Comparison of ENCODE assay signal across 10 cellular contexts in the genomic region with DNA sequence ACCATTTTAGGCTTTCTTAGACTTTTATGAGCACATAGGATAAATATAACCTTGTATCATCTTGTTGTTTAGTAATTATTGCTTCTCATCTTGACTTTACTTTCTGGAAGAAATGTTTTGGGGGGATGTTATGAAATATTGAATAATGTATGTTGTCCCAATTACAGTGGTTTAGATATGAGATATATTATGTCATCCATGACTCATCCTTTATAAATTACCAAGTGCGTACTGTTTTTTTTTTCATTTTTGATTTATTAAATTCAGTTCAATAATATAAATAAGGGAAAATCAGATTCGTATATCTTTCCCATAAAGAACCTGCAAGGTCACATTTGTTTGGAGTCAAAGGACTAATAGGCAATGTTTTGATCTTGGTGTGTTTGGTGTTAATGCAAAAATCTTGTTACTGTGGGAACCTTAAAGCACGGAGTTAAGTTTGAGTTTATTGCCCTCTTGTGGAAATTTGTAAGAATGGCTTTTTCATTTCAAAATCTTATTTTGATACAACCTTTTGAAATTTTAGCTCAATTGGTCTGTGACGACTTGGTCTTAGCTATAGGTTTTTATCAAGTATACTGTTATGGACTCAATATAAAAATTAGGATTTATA.
A peak's percentile ranks its signal among the peaks of the same experiment; 100 is the strongest.
DNase-seq lines count a peak whose midpoint lies in the region; ATAC-seq and TF ChIP-seq lines count a peak whose summit lies in the region.
"Had no signal": no experiment of that assay in that cellular context is flagged by ENCODE, and none has a peak within 500 bp of the region (broad histone marks: within the 10 kb centered on the region; RNA-seq: fewer than 3 reads in every experiment).

No MANE protein-coding gene starts in this region.

- no peaks in the 10 kb centered on the region for H3K36me3 ChIP-seq in liver (ENCODE audit: control insufficient read depth in 4 of 4, insufficient read depth in 3 of 4, low read depth in 1 of 4, low read length in 3 of 4)
- H3K36me3 ChIP-seq: BLaER1 treated with 17β-estradiol and CSF1 and Interleukin-3, amounts not matched to agents 10 nM and 100 nM had no signal

- no peak overlapping the region for H3K27ac Mint-ChIP-seq in central memory CD8-positive, alpha-beta T cell (ENCODE audit: low read depth)
- H3K27ac Mint-ChIP-seq: stimulated activated naive CD8-positive, alpha-beta T cell treated with anti-CD3 and anti-CD28 coated beads, Interleukin-15, Interleukin-2, amounts not matched to agents 100 ng/mL and 50 ng/mL, for 24 hours had no signal

- no peak overlapping the region for H3K27ac ChIP-seq in liver (ENCODE audit: low read depth in 1 of 2, low read length in 2 of 2)

- H3K9me3 Mint-ChIP-seq in central memory CD8-positive, alpha-beta T cell, result no peaks in the 10 kb centered on the region
- H3K9me3 Mint-ChIP-seq: stimulated activated naive CD8-positive, alpha-beta T cell treated with anti-CD3 and anti-CD28 coated beads, Interleukin-15, Interleukin-2, amounts not matched to agents 100 ng/mL and 50 ng/mL, for 24 hours had no signal

- H3K36me3 Mint-ChIP-seq in central memory CD8-positive, alpha-beta T cell (ENCODE audit: insufficient read depth), result no peaks in the 10 kb centered on the region

- no peaks in the 10 kb centered on the region for H3K27me3 ChIP-seq in liver (ENCODE audit: control insufficient read depth in 4 of 4, insufficient read depth in 4 of 4, low read length in 3 of 4)
- H3K27me3 ChIP-seq: BLaER1 treated with 17β-estradiol and CSF1 and Interleukin-3, amounts not matched to agents 10 nM and 100 nM had no signal

- no peak overlapping the region for H3K9ac ChIP-seq in liver (ENCODE audit: low read depth in 1 of 2, low read length in 2 of 2)
- H3K9ac ChIP-seq: BLaER1 treated with 17β-estradiol and CSF1 and Interleukin-3, amounts not matched to agents 10 nM and 100 nM had no signal

- H3K4me3 ChIP-seq in liver (ENCODE audit: low read depth in 1 of 3, low read length in 3 of 3), result no peak overlapping the region
- H3K4me3 ChIP-seq: BLaER1 treated with 17β-estradiol and CSF1 and Interleukin-3, amounts not matched to agents 10 nM and 100 nM had no signal

- no peaks in the 10 kb centered on the region for H3K9me3 ChIP-seq in liver (ENCODE audit: control insufficient read depth in 4 of 4, low read length in 3 of 4)
- H3K9me3 ChIP-seq: BLaER1 treated with 17β-estradiol and CSF1 and Interleukin-3, amounts not matched to agents 10 nM and 100 nM had no signal

- DNase-seq in NCI-H1092 treated with DMSO at 0.1 percent for 48 hours (lab: John Stamatoyannopoulos, UW) (peak; percentile 48), NCI-H1092 (lab: John Stamatoyannopoulos, UW) (no peak), NCI-H460 (ENCODE audit: extremely low read depth, low read depth) (peak; percentile 33)
- DNase-seq in central memory CD8-positive, alpha-beta T cell (ENCODE audit: low spot score in 2 of 2), result no peak

- H3K4me3 Mint-ChIP-seq in central memory CD8-positive, alpha-beta T cell, result no peak overlapping the region
- H3K4me3 Mint-ChIP-seq: stimulated activated naive CD8-positive, alpha-beta T cell treated with anti-CD3 and anti-CD28 coated beads, Interleukin-15, Interleukin-2, amounts not matched to agents 100 ng/mL and 50 ng/mL, for 24 hours had no signal

- peak; percentile 83 for TF ChIP-seq RAD21 in liver (IDR thresholded peaks at IDR 0.05)

- 25% methylated on average over 4 of the region's 4 CpGs for WGBS in liver

- no peaks in the 10 kb centered on the region for H3K27me3 Mint-ChIP-seq in central memory CD8-positive, alpha-beta T cell
- H3K27me3 Mint-ChIP-seq: stimulated activated naive CD8-positive, alpha-beta T cell treated with anti-CD3 and anti-CD28 coated beads, Interleukin-15, Interleukin-2, amounts not matched to agents 100 ng/mL and 50 ng/mL, for 24 hours had no signal

- H3K4me1 ChIP-seq in liver (ENCODE audit: control insufficient read depth in 4 of 4, insufficient read depth in 4 of 4, low read length in 3 of 4), result no peaks in the 10 kb centered on the region

- peak; percentile 57 for TF ChIP-seq CTCF in liver (IDR thresholded peaks at IDR 0.05; ENCODE audit: low read depth, low read length, missing input control)

- H3K4me1 Mint-ChIP-seq in central memory CD8-positive, alpha-beta T cell, result no peaks in the 10 kb centered on the region

- ATAC-seq in HG03135 (IDR thresholded peaks at IDR 0.05; ENCODE audit: unreplicated experiment), result peak; percentile 64
- peak; percentile 32 for ATAC-seq in central memory CD8-positive, alpha-beta T cell (replicated peaks; ENCODE audit: extremely low read depth, poor library complexity, severe bottlenecking)
- no peak for ATAC-seq in activated CD4-positive, CD25-positive, alpha-beta regulatory T cell treated with anti-CD3 and anti-CD28 coated beads, Interleukin-2, amount 50 U/mL, for 24 hours
- no peak for ATAC-seq in HG03108 (IDR thresholded peaks at IDR 0.05; ENCODE audit: unreplicated experiment)

TF ChIP-seq in liver, 16 proteins besides CTCF, POLR2A, EP300 and RAD21:
- TF ChIP-seq ATF3 (IDR thresholded peaks at IDR 0.05) (no peak), MAX (IDR thresholded peaks at IDR 0.05) (no peak), NR2F2 (IDR thresholded peaks at IDR 0.05) (no peak), TAF1 (conservative IDR thresholded peaks at IDR 0.05) (no peak), FOXA2 (IDR thresholded peaks at IDR 0.05) (no peak), HNF4G (IDR thresholded peaks at IDR 0.05) (no peak), JUND (IDR thresholded peaks at IDR 0.05) (no peak), RXRA (IDR thresholded peaks at IDR 0.05) (no peak), YY1 (IDR thresholded peaks at IDR 0.05) (no peak), EGR1 (IDR thresholded peaks at IDR 0.05; ENCODE audit: low read depth in 2 of 2) (no peak), HNF4A (conservative IDR thresholded peaks at IDR 0.05) (no peak), GABPA (IDR thresholded peaks at IDR 0.05 in 1 of 2, conservative IDR thresholded peaks at IDR 0.05 in 1 of 2) (no peak), FOXA1 (IDR thresholded peaks at IDR 0.05) (no peak), SP1 (IDR thresholded peaks at IDR 0.05) (no peak)
- TF ChIP-seq, protein P1, sequence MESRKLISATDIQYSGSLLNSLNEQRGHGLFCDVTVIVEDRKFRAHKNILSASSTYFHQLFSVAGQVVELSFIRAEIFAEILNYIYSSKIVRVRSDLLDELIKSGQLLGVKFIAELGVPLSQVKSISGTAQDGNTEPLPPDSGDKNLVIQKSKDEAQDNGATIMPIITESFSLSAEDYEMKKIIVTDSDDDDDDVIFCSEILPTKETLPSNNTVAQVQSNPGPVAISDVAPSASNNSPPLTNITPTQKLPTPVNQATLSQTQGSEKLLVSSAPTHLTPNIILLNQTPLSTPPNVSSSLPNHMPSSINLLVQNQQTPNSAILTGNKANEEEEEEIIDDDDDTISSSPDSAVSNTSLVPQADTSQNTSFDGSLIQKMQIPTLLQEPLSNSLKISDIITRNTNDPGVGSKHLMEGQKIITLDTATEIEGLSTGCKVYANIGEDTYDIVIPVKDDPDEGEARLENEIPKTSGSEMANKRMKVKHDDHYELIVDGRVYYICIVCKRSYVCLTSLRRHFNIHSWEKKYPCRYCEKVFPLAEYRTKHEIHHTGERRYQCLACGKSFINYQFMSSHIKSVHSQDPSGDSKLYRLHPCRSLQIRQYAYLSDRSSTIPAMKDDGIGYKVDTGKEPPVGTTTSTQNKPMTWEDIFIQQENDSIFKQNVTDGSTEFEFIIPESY (IDR thresholded peaks at IDR 0.05), result no peak
- TF ChIP-seq, protein P2, sequence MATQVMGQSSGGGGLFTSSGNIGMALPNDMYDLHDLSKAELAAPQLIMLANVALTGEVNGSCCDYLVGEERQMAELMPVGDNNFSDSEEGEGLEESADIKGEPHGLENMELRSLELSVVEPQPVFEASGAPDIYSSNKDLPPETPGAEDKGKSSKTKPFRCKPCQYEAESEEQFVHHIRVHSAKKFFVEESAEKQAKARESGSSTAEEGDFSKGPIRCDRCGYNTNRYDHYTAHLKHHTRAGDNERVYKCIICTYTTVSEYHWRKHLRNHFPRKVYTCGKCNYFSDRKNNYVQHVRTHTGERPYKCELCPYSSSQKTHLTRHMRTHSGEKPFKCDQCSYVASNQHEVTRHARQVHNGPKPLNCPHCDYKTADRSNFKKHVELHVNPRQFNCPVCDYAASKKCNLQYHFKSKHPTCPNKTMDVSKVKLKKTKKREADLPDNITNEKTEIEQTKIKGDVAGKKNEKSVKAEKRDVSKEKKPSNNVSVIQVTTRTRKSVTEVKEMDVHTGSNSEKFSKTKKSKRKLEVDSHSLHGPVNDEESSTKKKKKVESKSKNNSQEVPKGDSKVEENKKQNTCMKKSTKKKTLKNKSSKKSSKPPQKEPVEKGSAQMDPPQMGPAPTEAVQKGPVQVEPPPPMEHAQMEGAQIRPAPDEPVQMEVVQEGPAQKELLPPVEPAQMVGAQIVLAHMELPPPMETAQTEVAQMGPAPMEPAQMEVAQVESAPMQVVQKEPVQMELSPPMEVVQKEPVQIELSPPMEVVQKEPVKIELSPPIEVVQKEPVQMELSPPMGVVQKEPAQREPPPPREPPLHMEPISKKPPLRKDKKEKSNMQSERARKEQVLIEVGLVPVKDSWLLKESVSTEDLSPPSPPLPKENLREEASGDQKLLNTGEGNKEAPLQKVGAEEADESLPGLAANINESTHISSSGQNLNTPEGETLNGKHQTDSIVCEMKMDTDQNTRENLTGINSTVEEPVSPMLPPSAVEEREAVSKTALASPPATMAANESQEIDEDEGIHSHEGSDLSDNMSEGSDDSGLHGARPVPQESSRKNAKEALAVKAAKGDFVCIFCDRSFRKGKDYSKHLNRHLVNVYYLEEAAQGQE (IDR thresholded peaks at IDR 0.05), result no peak

Comparison
In these comparisons a context has a peak if more than half of its experiments do, and no peak if none do; other contexts are left out.
1. DNase-seq: peak in NCI-H1092 treated with DMSO at 0.1 percent for 48 hours (single experiment) and NCI-H460 (single experiment); none in NCI-H1092 (single experiment) and central memory CD8-positive, alpha-beta T cell (0 of 2).
2. ATAC-seq: peak in HG03135 (single experiment) and central memory CD8-positive, alpha-beta T cell (single experiment); none in activated CD4-positive, CD25-positive, alpha-beta regulatory T cell treated with anti-CD3 and anti-CD28 coated beads, Interleukin-2, amount 50 U/mL, for 24 hours (0 of 2) and HG03108 (single experiment).